In the genomic region with DNA sequence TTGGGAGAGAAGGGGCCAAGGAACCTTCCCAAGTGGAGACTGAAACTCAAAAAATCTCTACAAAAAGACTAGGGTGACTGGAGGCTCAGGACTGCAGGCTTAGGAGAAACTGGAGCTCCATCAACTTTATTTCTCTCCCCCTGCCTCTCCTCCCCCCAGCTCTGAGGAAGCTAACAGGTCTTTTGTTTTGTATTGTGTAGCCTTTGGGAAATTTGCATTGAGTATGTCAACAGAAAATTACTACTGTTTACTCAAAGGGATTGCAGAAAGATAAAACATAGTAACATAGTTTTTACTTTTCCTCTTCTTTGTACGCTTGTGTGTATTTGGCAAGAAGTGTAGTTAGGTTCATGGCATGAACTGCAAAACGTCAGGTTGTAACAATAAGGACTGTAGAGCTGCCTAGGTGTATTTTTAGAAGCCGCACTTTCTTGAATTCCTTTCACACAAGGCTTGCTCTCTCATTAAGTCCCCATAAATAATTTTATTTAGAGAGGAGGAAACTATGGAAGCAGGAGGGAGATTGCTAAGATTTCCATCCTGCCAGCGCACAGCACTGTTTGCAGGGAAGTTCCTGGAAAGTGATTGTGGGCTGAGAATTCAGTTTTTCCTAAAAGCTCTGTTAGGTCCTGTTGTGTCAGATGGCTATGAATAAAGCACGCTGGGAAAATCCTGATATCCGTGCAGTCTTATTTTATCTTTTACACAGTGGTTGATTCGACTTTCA, we compare ENCODE assay signal across 10 cellular contexts. TPM values are rescaled to one million over a fixed set of nuclear protein-coding genes. Genes with fewer than 3 reads are reported as not detected.
DNase-seq lines count a peak whose midpoint lies in the region; ATAC-seq and TF ChIP-seq lines count a peak whose summit lies in the region.
"Had no signal": no experiment of that assay in that cellular context is flagged by ENCODE, and none has a peak within 500 bp of the region (broad histone marks: within the 10 kb centered on the region; RNA-seq: fewer than 3 reads in every experiment).

No MANE protein-coding gene starts in this region.

- H3K79me2 ChIP-seq in OCI-LY1 (ENCODE audit: insufficient read depth, low read length) (no peaks in the 10 kb centered on the region; the same call in 1 of the 2 replicates), hepatocyte (no peaks in the 10 kb centered on the region), smooth muscle cell (ENCODE audit: low read depth) (no peaks in the 10 kb centered on the region), osteoblast (ENCODE audit: insufficient read depth, low read length) (no peaks in the 10 kb centered on the region)

- H3K27me3 ChIP-seq in OCI-LY1 (ENCODE audit: insufficient read depth, low read length) (no peaks in the 10 kb centered on the region), hepatocyte (peaks cover 49% of the 10 kb centered on the region), smooth muscle cell (ENCODE audit: low read depth) (peaks cover 62% of the 10 kb centered on the region), osteoblast (ENCODE audit: insufficient read depth, low read length) (peaks cover 47% of the 10 kb centered on the region)

- H2AFZ ChIP-seq in OCI-LY1 (ENCODE audit: low read length): no peak overlapping the region
- no peak overlapping the region for H2AFZ ChIP-seq in hepatocyte
- no peak overlapping the region for H2AFZ ChIP-seq in smooth muscle cell (ENCODE audit: low read depth)
- no peak overlapping the region for H2AFZ ChIP-seq in osteoblast (ENCODE audit: low read length)

- H3K9me2 ChIP-seq in OCI-LY1 (ENCODE audit: low read depth, low read length): no peaks in the 10 kb centered on the region
- H3K9me2 ChIP-seq in hepatocyte (replicated peaks; ENCODE audit: insufficient read depth): no peaks in the 10 kb centered on the region

- peak; percentile 40 for DNase-seq in NCI-H2029 treated with DMSO at 0.1 percent for 48 hours (lab: John Stamatoyannopoulos, UW)
- no peak for DNase-seq in NCI-H2029 (lab: John Stamatoyannopoulos, UW)
- no peak for DNase-seq in hepatocyte (ENCODE audit: low spot score)
- no peak for DNase-seq in smooth muscle cell (lab: John Stamatoyannopoulos, UW; ENCODE audit: unreplicated experiment)
- no peak for DNase-seq in osteoblast (ENCODE audit: insufficient read length, low spot score, missing footprints)
- no peak for DNase-seq in 8988T
- DNase-seq: MM.1S, SW 1271 had no signal

- H3K27ac ChIP-seq in OCI-LY1 (ENCODE audit: low read depth, low read length, poor library complexity, severe bottlenecking) (no peak overlapping the region), hepatocyte (no peak overlapping the region), smooth muscle cell (ENCODE audit: low read depth) (no peak overlapping the region), osteoblast (ENCODE audit: low read depth, low read length) (no peak overlapping the region)

- peak overlapping the region; percentile 59 for H3K4me3 ChIP-seq in OCI-LY1 (ENCODE audit: low read depth, low read length, poor library complexity, severe bottlenecking)
- H3K4me3 ChIP-seq in hepatocyte: no peak overlapping the region
- peak overlapping the region; percentile 57 for H3K4me3 ChIP-seq in smooth muscle cell
- H3K4me3 ChIP-seq in osteoblast (ENCODE audit: insufficient read depth, low read length): no peak overlapping the region

- peak overlapping the region; percentile 44 for H3K4me2 ChIP-seq in OCI-LY1 (ENCODE audit: low read length)
- peak overlapping the region; percentile 97 for H3K4me2 ChIP-seq in hepatocyte
- no peak overlapping the region for H3K4me2 ChIP-seq in smooth muscle cell
- H3K4me2 ChIP-seq in osteoblast (ENCODE audit: insufficient read depth, low read length): no peak overlapping the region

- peak overlapping the region; percentile 29; the same call in 1 of the 2 replicates for H3K9ac ChIP-seq in OCI-LY1 (ENCODE audit: low read length)
- no peak overlapping the region for H3K9ac ChIP-seq in smooth muscle cell (ENCODE audit: low read depth)

- TF ChIP-seq CTCF in OCI-LY1 (IDR thresholded peaks at IDR 0.05; ENCODE audit: low read length) (no peak), hepatocyte (IDR thresholded peaks at IDR 0.05; ENCODE audit: poor library complexity) (no peak), smooth muscle cell (IDR thresholded peaks at IDR 0.05; ENCODE audit: borderline replicate concordance, insufficient read depth, poor library complexity, severe bottlenecking) (no peak), osteoblast (IDR thresholded peaks at IDR 0.05; ENCODE audit: extremely low read depth, low read depth, low read length) (no peak)

- H4K20me1 ChIP-seq in OCI-LY1 (ENCODE audit: insufficient read depth, low read length) (no peaks in the 10 kb centered on the region), hepatocyte (ENCODE audit: insufficient read depth, poor library complexity, severe bottlenecking) (no peaks in the 10 kb centered on the region), smooth muscle cell (ENCODE audit: low read depth) (no peaks in the 10 kb centered on the region), osteoblast (ENCODE audit: insufficient read depth, low read length) (no peaks in the 10 kb centered on the region)

- H3K4me1 ChIP-seq in OCI-LY1 (ENCODE audit: insufficient read depth, low read length, severe bottlenecking) (peaks cover 5% of the 10 kb centered on the region), hepatocyte (ENCODE audit: insufficient read depth) (peaks cover 15% of the 10 kb centered on the region), smooth muscle cell (ENCODE audit: low read depth) (peaks cover 20% of the 10 kb centered on the region), osteoblast (ENCODE audit: insufficient read depth, low read length) (peaks cover 7% of the 10 kb centered on the region)

- peaks cover 2% of the 10 kb centered on the region; the same call in 1 of the 2 replicates for H3K9me3 ChIP-seq in OCI-LY1 (ENCODE audit: low read length)
- H3K9me3 ChIP-seq in hepatocyte (ENCODE audit: low read depth): no peaks in the 10 kb centered on the region
- no peaks in the 10 kb centered on the region for H3K9me3 ChIP-seq in smooth muscle cell (replicated peaks; ENCODE audit: low read depth)
- H3K9me3 ChIP-seq in osteoblast (ENCODE audit: low read depth, low read length): no peaks in the 10 kb centered on the region

- H3F3A ChIP-seq in OCI-LY1 (ENCODE audit: insufficient read depth, low read length) (no peaks in the 10 kb centered on the region), smooth muscle cell (ENCODE audit: low read depth) (no peaks in the 10 kb centered on the region)

- 0 out of 2 replicates have a peak, but pooled peaks cover 4% of the 10 kb centered on the region for H3K36me3 ChIP-seq in OCI-LY1 (ENCODE audit: insufficient read depth, low read length)
- H3K36me3 ChIP-seq in hepatocyte (replicated peaks; ENCODE audit: insufficient read depth, low read depth): no peaks in the 10 kb centered on the region
- H3K36me3 ChIP-seq in smooth muscle cell (ENCODE audit: low read depth): no peaks in the 10 kb centered on the region
- no peaks in the 10 kb centered on the region for H3K36me3 ChIP-seq in osteoblast (ENCODE audit: insufficient read depth, low read length)

- WGBS in hepatocyte (ENCODE audit: low lambda C conversion rate, missing lambda C conversion rate): 24% methylated on average over 7 of the region's 7 CpGs
- 31% methylated on average over 7 of the region's 7 CpGs for WGBS in smooth muscle cell (ENCODE audit: low lambda C conversion rate)

- no peak for ATAC-seq in HG03025 (IDR thresholded peaks at IDR 0.05; ENCODE audit: low FRiP score, unreplicated experiment)

RNA-seq across cellular contexts. Expression of a gene that starts 21.1 kb away (rescaled TPM):
- total RNA-seq in hepatocyte (26.4 and 30.7 TPM in 2 replicates), smooth muscle cell (9.3 and 17.8 TPM in 2 replicates), osteoblast (29.0 and 35.7 TPM in 2 replicates)
- polyA plus RNA-seq in hepatocyte (5.7 and 10.0 TPM in 2 replicates), smooth muscle cell (2.9 and 4.1 TPM in 2 replicates)

Comparison
In these comparisons a context has a peak if more than half of its experiments do, and no peak if none do; other contexts are left out.
1. H3K4me2 ChIP-seq: peak in OCI-LY1 (single experiment) and hepatocyte (single experiment); none in smooth muscle cell (single experiment) and osteoblast (single experiment).
2. H3K4me3 ChIP-seq: peak in OCI-LY1 (single experiment) and smooth muscle cell (single experiment); none in hepatocyte (single experiment) and osteoblast (single experiment).